ENCODE assay signal across 17 cellular contexts in genomic region chrY:19743331-19743730, GRCh38. TPM values are rescaled to one million over a fixed set of nuclear protein-coding genes. Genes with fewer than 3 reads are reported as not detected.
A peak's percentile ranks its signal among the peaks of the same experiment; 100 is the strongest.
DNase-seq lines count a peak whose midpoint lies in the region; ATAC-seq and TF ChIP-seq lines count a peak whose summit lies in the region.
"Had no signal": no experiment of that assay in that cellular context is flagged by ENCODE, and none has a peak within 500 bp of the region (broad histone marks: within the 10 kb centered on the region; RNA-seq: fewer than 3 reads in every experiment).

No MANE protein-coding gene starts in this region.

- peak overlapping the region; percentile 96 for H3K27ac Mint-ChIP-seq in activated naive CD8-positive, alpha-beta T cell treated with anti-CD3 and anti-CD28 coated beads, Interleukin-2, amount 10 ng/mL, durations not matched to agents 7 days and 5 days
- H3K27ac Mint-ChIP-seq: type B pancreatic cell had no signal

- peaks cover 46% of the 10 kb centered on the region for H3K36me3 ChIP-seq in lower lobe of right lung

- ATAC-seq in activated naive CD8-positive, alpha-beta T cell treated with anti-CD3 and anti-CD28 coated beads, Interleukin-2, amount 10 ng/mL, durations not matched to agents 7 days and 5 days (ENCODE audit: low read depth), result no peak
- ATAC-seq in lower lobe of right lung, result no peak
- no peak for ATAC-seq in HG02885 (IDR thresholded peaks at IDR 0.05; ENCODE audit: poor library complexity, unreplicated experiment)
- ATAC-seq in GM21723 (IDR thresholded peaks at IDR 0.05; ENCODE audit: unreplicated experiment), result no peak
- ATAC-seq: esophagus mucosa, GM12878, SK-N-SH treated with all-trans-retinoic acid at 6 μM for 48 hours had no signal

- peak overlapping the region; percentile 55 for H3K4me3 ChIP-seq in AG04449 (ENCODE audit: low read depth, low read length)
- peak overlapping the region; percentile 74; the same call in 1 of the 2 replicates for H3K4me3 ChIP-seq in GM12864 (ENCODE audit: low read depth, low read length)
- peak overlapping the region; percentile 60 for H3K4me3 ChIP-seq in lower lobe of right lung
- H3K4me3 ChIP-seq: GM12878 had no signal

- POLR2A ChIA-PET in AG04449 (lab: Yijun Ruan, JAX), result no interaction called here
- POLR2A ChIA-PET in activated naive CD8-positive, alpha-beta T cell treated with anti-CD3 and anti-CD28 coated beads, Interleukin-2, amount 10 ng/mL, durations not matched to agents 7 days and 5 days (lab: Charles Lee), result interaction anchor here (1.0 to 2.1 kb wide), 5 partner anchors 12 to 284 kb away, joined by 3 to 19 read pairs (median 3); no protein-coding TSS in a partner anchor

- CTCF ChIA-PET in AG04449 (lab: Yijun Ruan, JAX), result no interaction called here

- H3K9me3 Mint-ChIP-seq in activated naive CD8-positive, alpha-beta T cell treated with anti-CD3 and anti-CD28 coated beads, Interleukin-2, amount 10 ng/mL, durations not matched to agents 7 days and 5 days, result no peaks in the 10 kb centered on the region
- H3K9me3 Mint-ChIP-seq: type B pancreatic cell had no signal

- no peaks in the 10 kb centered on the region for H3K9me3 ChIP-seq in lower lobe of right lung

- no peak for DNase-seq in AG04449 (ENCODE audit: low read depth, low spot score)
- no peak for DNase-seq in GM12864 (ENCODE audit: low read depth)
- DNase-seq in activated naive CD8-positive, alpha-beta T cell treated with anti-CD3 and anti-CD28 coated beads, Interleukin-2, amount 10 ng/mL, durations not matched to agents 7 days and 5 days, result no peak
- DNase-seq in lower lobe of right lung, result no peak
- DNase-seq in NCI-H2227 treated with DMSO at 0.1 percent for 48 hours (lab: John Stamatoyannopoulos, UW), result no peak
- DNase-seq in DMS153 (lab: John Stamatoyannopoulos, UW), result no peak
- DNase-seq: activated CD4-positive, alpha-beta T cell treated with anti-CD3 and anti-CD28 coated beads, Interleukin-2, amount 50 U/mL, for 4 hours; aorta; COR-L47; NCI-H524 treated with DMSO at 0.1 percent for 48 hours had no signal

- TF ChIP-seq CTCF in AG04449 (IDR thresholded peaks at IDR 0.05; ENCODE audit: insufficient read depth, low read length, missing control alignments) (no peak), GM12864 (IDR thresholded peaks at IDR 0.05; ENCODE audit: low read depth, low read length, missing control alignments) (no peak), lower lobe of right lung (IDR thresholded peaks at IDR 0.05) (no peak)

- no peaks in the 10 kb centered on the region for H3K27me3 ChIP-seq in lower lobe of right lung (ENCODE audit: low read depth)

- peak overlapping the region; percentile 91 for H3K4me3 Mint-ChIP-seq in activated naive CD8-positive, alpha-beta T cell treated with anti-CD3 and anti-CD28 coated beads, Interleukin-2, amount 10 ng/mL, durations not matched to agents 7 days and 5 days
- H3K4me3 Mint-ChIP-seq: type B pancreatic cell had no signal

- intact Hi-C loops in lower lobe of right lung (cut with DNase I), result no loop called here

- no peak overlapping the region for H3K27ac ChIP-seq in lower lobe of right lung

- H3K27me3 Mint-ChIP-seq in activated naive CD8-positive, alpha-beta T cell treated with anti-CD3 and anti-CD28 coated beads, Interleukin-2, amount 10 ng/mL, durations not matched to agents 7 days and 5 days, result peaks cover 2% of the 10 kb centered on the region
- H3K27me3 Mint-ChIP-seq: type B pancreatic cell had no signal

- H3K4me1 ChIP-seq in lower lobe of right lung, result peaks cover 3% of the 10 kb centered on the region

- H3K36me3 Mint-ChIP-seq in activated naive CD8-positive, alpha-beta T cell treated with anti-CD3 and anti-CD28 coated beads, Interleukin-2, amount 10 ng/mL, durations not matched to agents 7 days and 5 days, result peaks cover 17% of the 10 kb centered on the region
- H3K36me3 Mint-ChIP-seq: type B pancreatic cell had no signal

- peaks cover 15% of the 10 kb centered on the region for H3K4me1 Mint-ChIP-seq in activated naive CD8-positive, alpha-beta T cell treated with anti-CD3 and anti-CD28 coated beads, Interleukin-2, amount 10 ng/mL, durations not matched to agents 7 days and 5 days

RNA-seq across cellular contexts. Expression of gene KDM5D, which starts 1.2 kb away (rescaled TPM):
- total RNA-seq in activated naive CD8-positive, alpha-beta T cell treated with anti-CD3 and anti-CD28 coated beads, Interleukin-2, amount 10 ng/mL, durations not matched to agents 7 days and 5 days, result 10 to 100 TPM; 92.7 to 98.0 TPM
- 69.2 TPM for total RNA-seq in lower lobe of right lung
- total RNA-seq: aorta, esophagus mucosa, osteocyte had no signal
